ENCODE assay signal across 10 cellular contexts in the genomic region with DNA sequence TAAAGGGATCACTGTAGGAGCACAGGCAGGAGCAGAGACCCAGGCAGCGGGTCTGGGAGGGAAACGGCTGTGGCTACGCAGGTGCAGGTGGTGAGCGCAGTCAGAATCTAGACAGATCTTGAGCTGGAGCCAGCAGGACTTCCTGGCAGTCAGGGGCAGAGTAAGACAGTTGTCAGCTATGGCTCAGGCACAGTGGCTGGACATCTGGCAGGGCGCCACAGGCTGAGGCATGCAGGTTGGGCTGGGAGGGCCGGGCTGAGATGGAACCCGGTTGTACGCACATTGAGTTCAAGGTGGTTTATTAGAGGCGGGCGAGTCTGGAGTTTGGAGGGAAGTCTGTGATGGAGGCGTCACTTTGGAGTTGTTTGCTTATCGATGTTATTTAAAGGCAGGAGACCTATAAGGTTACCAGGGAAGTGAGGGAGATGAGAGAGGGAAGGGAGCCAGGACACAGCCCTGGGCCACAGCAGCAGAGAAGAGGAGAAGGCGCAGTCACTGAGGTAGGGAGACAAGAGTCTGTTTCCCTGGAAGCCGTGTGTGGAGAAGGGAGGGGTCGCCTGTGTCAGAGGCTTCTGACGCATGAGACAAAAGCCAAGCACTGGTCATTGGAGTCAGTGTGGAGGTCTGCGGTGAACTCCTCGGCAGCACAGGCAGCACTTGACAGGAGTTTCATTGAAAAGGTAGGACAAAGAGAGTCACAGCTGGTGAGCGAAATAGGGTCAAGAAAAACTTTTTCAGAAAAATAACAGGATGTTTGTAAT.
DNase-seq lines count a peak whose midpoint lies in the region; ATAC-seq and TF ChIP-seq lines count a peak whose summit lies in the region.
"Had no signal": no experiment of that assay in that cellular context is flagged by ENCODE, and none has a peak within 500 bp of the region (broad histone marks: within the 10 kb centered on the region; RNA-seq: fewer than 3 reads in every experiment).

No MANE protein-coding gene starts in this region.

- peaks cover 30% of the 10 kb centered on the region for H3K4me1 Mint-ChIP-seq in activated T-helper 17 cell treated with anti-CD3 and anti-CD28 coated beads, Interleukin-2, amount 50 U/mL, for 72 hours

- peak; percentile 92 for DNase-seq in DMS53 (lab: John Stamatoyannopoulos, UW)
- DNase-seq in NCI-H2029 (lab: John Stamatoyannopoulos, UW): peak; percentile 93
- peak; percentile 55 for DNase-seq in lung (ENCODE audit: low spot score)
- no peak for DNase-seq in activated gamma-delta T cell treated with Interleukin-2 at 50 U/mL for 16 hours

- H3K27ac ChIP-seq in lung (ENCODE audit: low read depth in 1 of 2, low read length in 1 of 2): no peak overlapping the region
- H3K27ac ChIP-seq: ascending aorta, hepatocyte had no signal

- 47 to 64% methylated on average over 19 of the region's 19 CpGs for WGBS in lung, 2 donors

- no peaks in the 10 kb centered on the region for H3K9me3 Mint-ChIP-seq in activated T-helper 17 cell treated with anti-CD3 and anti-CD28 coated beads, Interleukin-2, amount 50 U/mL, for 72 hours

- H3K36me3 ChIP-seq in lung (ENCODE audit: control insufficient read depth in 2 of 2, insufficient read depth in 2 of 2, low read length in 2 of 2): no peaks in the 10 kb centered on the region
- H3K36me3 ChIP-seq: ascending aorta had no signal

- H3K4me3 Mint-ChIP-seq in activated T-helper 17 cell treated with anti-CD3 and anti-CD28 coated beads, Interleukin-2, amount 50 U/mL, for 72 hours: no peak overlapping the region

- no peak for TF ChIP-seq CTCF in lung (IDR thresholded peaks at IDR 0.05; ENCODE audit: control extremely low read depth, extremely low read depth)

- H3K4me1 ChIP-seq in lung (ENCODE audit: control insufficient read depth in 2 of 2, insufficient read depth in 2 of 2, low read length in 2 of 2): peaks cover 4% of the 10 kb centered on the region in 2 donors
- H3K4me1 ChIP-seq: ascending aorta had no signal

- H3K27ac Mint-ChIP-seq in activated T-helper 17 cell treated with anti-CD3 and anti-CD28 coated beads, Interleukin-2, amount 50 U/mL, for 72 hours: peak overlapping the region; percentile 11

- H3K27me3 Mint-ChIP-seq in activated T-helper 17 cell treated with anti-CD3 and anti-CD28 coated beads, Interleukin-2, amount 50 U/mL, for 72 hours: no peaks in the 10 kb centered on the region

- no peaks in the 10 kb centered on the region for H3K9me3 ChIP-seq in lung (ENCODE audit: control insufficient read depth in 2 of 2, insufficient read depth in 1 of 2, low read length in 1 of 2)
- H3K9me3 ChIP-seq: ascending aorta had no signal

- no peaks in the 10 kb centered on the region for H3K36me3 Mint-ChIP-seq in activated T-helper 17 cell treated with anti-CD3 and anti-CD28 coated beads, Interleukin-2, amount 50 U/mL, for 72 hours (ENCODE audit: low read depth)

- H3K27me3 ChIP-seq in lung (ENCODE audit: control insufficient read depth, insufficient read depth): no peaks in the 10 kb centered on the region
- H3K27me3 ChIP-seq: ascending aorta, hepatocyte had no signal

- peak; percentile 21 for ATAC-seq in activated T-helper 17 cell treated with anti-CD3 and anti-CD28 coated beads, Interleukin-2, amount 50 U/mL, for 72 hours (replicated peaks)
- ATAC-seq in lung (ENCODE audit: insufficient read depth, low FRiP score) (peak; percentile 48), GM21723 (IDR thresholded peaks at IDR 0.05; ENCODE audit: unreplicated experiment) (no peak), HG03442 (IDR thresholded peaks at IDR 0.05; ENCODE audit: unreplicated experiment) (no peak), GM19452 (IDR thresholded peaks at IDR 0.05; ENCODE audit: unreplicated experiment) (no peak)

- no peak overlapping the region for H3K4me3 ChIP-seq in lung
- H3K4me3 ChIP-seq: ascending aorta, hepatocyte had no signal

Comparison
In these comparisons a context has a peak if more than half of its experiments do, and no peak if none do; other contexts are left out.
1. ATAC-seq: peak in activated T-helper 17 cell treated with anti-CD3 and anti-CD28 coated beads, Interleukin-2, amount 50 U/mL, for 72 hours (single experiment) and lung (single experiment); none in GM21723 (single experiment), HG03442 (single experiment) and GM19452 (single experiment).